In the genomic region with DNA sequence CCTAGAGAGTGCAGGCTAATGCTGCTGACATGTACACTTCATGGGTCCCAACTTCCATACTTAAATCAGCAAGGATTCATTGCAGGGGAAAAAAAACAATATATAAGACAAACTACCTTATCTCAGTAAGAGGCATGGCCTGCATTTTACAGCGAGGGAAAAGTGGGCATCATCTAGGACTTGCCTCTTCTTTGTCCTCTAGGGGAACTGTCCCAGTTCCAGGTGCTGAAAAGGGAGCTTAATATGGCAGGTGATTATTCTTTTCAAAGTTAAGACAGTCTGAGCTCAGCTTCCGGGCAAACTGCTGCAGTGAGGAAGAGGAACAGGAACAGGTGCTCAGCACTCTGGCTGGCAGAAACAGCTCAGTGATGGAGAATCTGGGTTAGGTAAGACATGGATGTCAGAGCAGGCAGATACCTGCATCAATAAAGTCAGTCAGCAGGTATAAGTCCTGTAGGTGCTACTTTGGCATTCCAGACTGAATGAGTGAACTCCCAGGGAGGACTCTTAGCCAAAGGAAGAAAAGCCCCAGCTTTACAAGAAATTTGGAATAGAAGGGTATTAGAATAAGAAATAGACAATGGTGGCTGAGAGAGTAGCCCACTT, we compare ENCODE assay signal across 17 cellular contexts.
DNase-seq lines count a peak whose midpoint lies in the region; ATAC-seq and TF ChIP-seq lines count a peak whose summit lies in the region.
"Had no signal": no experiment of that assay in that cellular context is flagged by ENCODE, and none has a peak within 500 bp of the region (broad histone marks: within the 10 kb centered on the region; RNA-seq: fewer than 3 reads in every experiment).

No MANE protein-coding gene starts in this region.

- H3K4me3 ChIP-seq in GM23338 (no peak overlapping the region), MM.1S (ENCODE audit: low read length) (no peak overlapping the region), liver (ENCODE audit: low read depth in 1 of 3, low read length in 3 of 3) (no peak overlapping the region), esophagus squamous epithelium (no peak overlapping the region)
- H3K4me3 ChIP-seq: dorsolateral prefrontal cortex, esophagus muscularis mucosa, PC-9 had no signal

- POLR2A ChIA-PET in activated CD8-positive, alpha-beta T cell treated with anti-CD3 and anti-CD28 coated beads, Interleukin-2, amount 10 ng/mL, durations not matched to agents 7 days and 5 days (lab: Charles Lee), result no interaction called here

- TF ChIP-seq RAD21 in liver (IDR thresholded peaks at IDR 0.05), result no peak

- H3K36me3 ChIP-seq in GM23338 (ENCODE audit: insufficient read depth), result no peaks in the 10 kb centered on the region
- no peaks in the 10 kb centered on the region for H3K36me3 ChIP-seq in MM.1S (replicated peaks; ENCODE audit: insufficient read depth, low read length)
- no peaks in the 10 kb centered on the region for H3K36me3 ChIP-seq in liver (ENCODE audit: control insufficient read depth in 4 of 4, insufficient read depth in 3 of 4, low read depth in 1 of 4, low read length in 3 of 4)
- no peaks in the 10 kb centered on the region for H3K36me3 ChIP-seq in esophagus squamous epithelium
- H3K36me3 ChIP-seq: esophagus muscularis mucosa had no signal

- no peaks in the 10 kb centered on the region for H3K27me3 ChIP-seq in GM23338 (ENCODE audit: insufficient read depth)
- no peaks in the 10 kb centered on the region for H3K27me3 ChIP-seq in MM.1S (replicated peaks; ENCODE audit: insufficient read depth, low read length)
- H3K27me3 ChIP-seq in liver (ENCODE audit: control insufficient read depth in 4 of 4, insufficient read depth in 4 of 4, low read length in 3 of 4), result no peaks in the 10 kb centered on the region
- no peaks in the 10 kb centered on the region for H3K27me3 ChIP-seq in esophagus squamous epithelium
- H3K27me3 ChIP-seq: dorsolateral prefrontal cortex, esophagus muscularis mucosa had no signal

- peaks cover 14% of the 10 kb centered on the region for H3K4me1 Mint-ChIP-seq in GM23338
- no peaks in the 10 kb centered on the region for H3K4me1 Mint-ChIP-seq in activated CD8-positive, alpha-beta T cell treated with anti-CD3 and anti-CD28 coated beads, Interleukin-2, amount 10 ng/mL, durations not matched to agents 7 days and 5 days (ENCODE audit: low read depth)
- H3K4me1 Mint-ChIP-seq: activated naive CD8-positive, alpha-beta T cell treated with anti-CD3 and anti-CD28 coated beads, Interleukin-2, amount 50 U/mL, for 24 hours; stimulated activated effector memory CD8-positive, alpha-beta T cell treated with anti-CD3 and anti-CD28 coated beads, Interleukin-12 subunit alpha, Interleukin-12 subunit beta, amount 100 ng/mL, for 72 hours had no signal

- H3K9ac ChIP-seq in MM.1S (ENCODE audit: low read length) (no peak overlapping the region), liver (ENCODE audit: low read depth in 1 of 2, low read length in 2 of 2) (no peak overlapping the region)

- H3K9me2 ChIP-seq in GM23338 (ENCODE audit: insufficient read depth) (0 out of 2 replicates have a peak, but pooled peaks cover 2% of the 10 kb centered on the region), MM.1S (replicated peaks; ENCODE audit: insufficient read depth, low read length) (no peaks in the 10 kb centered on the region)

- no peak overlapping the region for H3K27ac Mint-ChIP-seq in GM23338
- H3K27ac Mint-ChIP-seq in activated CD8-positive, alpha-beta T cell treated with anti-CD3 and anti-CD28 coated beads, Interleukin-2, amount 10 ng/mL, durations not matched to agents 7 days and 5 days, result no peak overlapping the region
- H3K27ac Mint-ChIP-seq: activated naive CD8-positive, alpha-beta T cell treated with anti-CD3 and anti-CD28 coated beads, Interleukin-2, amount 50 U/mL, for 24 hours; stimulated activated effector memory CD8-positive, alpha-beta T cell treated with anti-CD3 and anti-CD28 coated beads, Interleukin-12 subunit alpha, Interleukin-12 subunit beta, amount 100 ng/mL, for 72 hours had no signal

- intact Hi-C loops in esophagus squamous epithelium (cut with DNase I), result no loop called here

- peak; percentile 64 for ATAC-seq in GM23338
- no peak for ATAC-seq in activated CD8-positive, alpha-beta T cell treated with anti-CD3 and anti-CD28 coated beads, Interleukin-2, amount 10 ng/mL, durations not matched to agents 7 days and 5 days
- ATAC-seq: activated naive CD8-positive, alpha-beta T cell treated with anti-CD3 and anti-CD28 coated beads, Interleukin-2, amount 50 U/mL, for 24 hours; stimulated activated effector memory CD8-positive, alpha-beta T cell treated with anti-CD3 and anti-CD28 coated beads, Interleukin-12 subunit alpha, Interleukin-12 subunit beta, amount 100 ng/mL, for 72 hours had no signal

- WGBS in liver, result 39% methylated on average over 2 of the region's 2 CpGs
- 32 to 57% methylated on average over 2 of the region's 2 CpGs for WGBS in esophagus squamous epithelium, 2 donors

- H4K20me1 ChIP-seq in GM23338 (replicated peaks; ENCODE audit: insufficient read depth) (0 out of 2 replicates have a peak, but pooled peaks cover 2% of the 10 kb centered on the region), MM.1S (ENCODE audit: insufficient read depth, low read length) (no peaks in the 10 kb centered on the region)

- H3K9me3 ChIP-seq in MM.1S (replicated peaks; ENCODE audit: insufficient read depth, low read length) (no peaks in the 10 kb centered on the region), liver (ENCODE audit: control insufficient read depth in 4 of 4, low read length in 3 of 4) (no peaks in the 10 kb centered on the region), esophagus squamous epithelium (no peaks in the 10 kb centered on the region)
- H3K9me3 ChIP-seq: esophagus muscularis mucosa had no signal

- H3K36me3 Mint-ChIP-seq in GM23338 (ENCODE audit: low read depth), result no peaks in the 10 kb centered on the region
- H3K36me3 Mint-ChIP-seq in activated CD8-positive, alpha-beta T cell treated with anti-CD3 and anti-CD28 coated beads, Interleukin-2, amount 10 ng/mL, durations not matched to agents 7 days and 5 days (ENCODE audit: low read depth), result no peaks in the 10 kb centered on the region
- H3K36me3 Mint-ChIP-seq: stimulated activated effector memory CD8-positive, alpha-beta T cell treated with anti-CD3 and anti-CD28 coated beads, Interleukin-12 subunit alpha, Interleukin-12 subunit beta, amount 100 ng/mL, for 72 hours had no signal

- H3K79me2 ChIP-seq in GM23338 (replicated peaks; ENCODE audit: insufficient read depth) (peaks cover 9% of the 10 kb centered on the region; the same call in 1 of the 2 replicates), MM.1S (ENCODE audit: low read length) (no peaks in the 10 kb centered on the region)

- no peak overlapping the region for H3K4me3 Mint-ChIP-seq in GM23338
- no peak overlapping the region for H3K4me3 Mint-ChIP-seq in activated CD8-positive, alpha-beta T cell treated with anti-CD3 and anti-CD28 coated beads, Interleukin-2, amount 10 ng/mL, durations not matched to agents 7 days and 5 days
- H3K4me3 Mint-ChIP-seq: activated naive CD8-positive, alpha-beta T cell treated with anti-CD3 and anti-CD28 coated beads, Interleukin-2, amount 50 U/mL, for 24 hours; stimulated activated effector memory CD8-positive, alpha-beta T cell treated with anti-CD3 and anti-CD28 coated beads, Interleukin-12 subunit alpha, Interleukin-12 subunit beta, amount 100 ng/mL, for 72 hours had no signal

- DNase-seq in GM23338 (ENCODE audit: low spot score) (peak; percentile 71), MM.1S (peak; percentile 70), DMS 273 treated with DMSO at 0.1 percent for 48 hours (lab: John Stamatoyannopoulos, UW) (no peak), esophagus squamous epithelium (lab: John Stamatoyannopoulos, UW) (no peak)
- DNase-seq in activated CD8-positive, alpha-beta T cell treated with anti-CD3 and anti-CD28 coated beads, Interleukin-2, amount 10 ng/mL, durations not matched to agents 7 days and 5 days, result peak; percentile 24
- DNase-seq in stimulated activated CD4-positive, alpha-beta T cell treated with anti-CD3 and anti-CD28 coated beads, Interleukin-4, amount 100 ng/mL, for 24 hours, result no peak
- DNase-seq: activated CD8-positive, alpha-beta memory T cell treated with anti-CD3 and anti-CD28 coated beads for 24 hours; activated naive CD8-positive, alpha-beta T cell treated with anti-CD3 and anti-CD28 coated beads, Interleukin-2, amount 50 U/mL, for 24 hours; dorsolateral prefrontal cortex; islet precursor cell; MV-4-11; NCI-H2107; PC-9; stimulated activated CD4-positive, alpha-beta T cell treated with anti-CD3 and anti-CD28 coated beads, Interleukin-12 subunit alpha, Interleukin-12 subunit beta, amount 100 ng/mL, for 4 hours had no signal

- H3K27ac ChIP-seq in GM23338 (ENCODE audit: low read depth) (no peak overlapping the region), MM.1S (ENCODE audit: low read length) (no peak overlapping the region), liver (ENCODE audit: low read depth in 1 of 2, low read length in 2 of 2) (no peak overlapping the region), esophagus squamous epithelium (no peak overlapping the region)
- H3K27ac ChIP-seq: dorsolateral prefrontal cortex, esophagus muscularis mucosa, PC-9 had no signal

- H3K4me1 ChIP-seq in GM23338 (ENCODE audit: insufficient read depth) (no peaks in the 10 kb centered on the region), MM.1S (ENCODE audit: low read length) (peaks cover 16% of the 10 kb centered on the region), liver (ENCODE audit: control insufficient read depth in 4 of 4, insufficient read depth in 4 of 4, low read length in 3 of 4) (no peaks in the 10 kb centered on the region), esophagus squamous epithelium (no peaks in the 10 kb centered on the region)
- H3K4me1 ChIP-seq: esophagus muscularis mucosa had no signal

- TF ChIP-seq CTCF in GM23338 (conservative IDR thresholded peaks at IDR 0.05; ENCODE audit: low read depth in 2 of 2) (no peak), MM.1S (IDR thresholded peaks at IDR 0.05; ENCODE audit: low read length) (no peak), liver (IDR thresholded peaks at IDR 0.05; ENCODE audit: low read depth, low read length, missing input control) (no peak), esophagus squamous epithelium (IDR thresholded peaks at IDR 0.05) (no peak)

- H3K9me3 Mint-ChIP-seq in GM23338, result no peaks in the 10 kb centered on the region
- no peaks in the 10 kb centered on the region for H3K9me3 Mint-ChIP-seq in activated CD8-positive, alpha-beta T cell treated with anti-CD3 and anti-CD28 coated beads, Interleukin-2, amount 10 ng/mL, durations not matched to agents 7 days and 5 days (ENCODE audit: insufficient read depth)
- H3K9me3 Mint-ChIP-seq: activated naive CD8-positive, alpha-beta T cell treated with anti-CD3 and anti-CD28 coated beads, Interleukin-2, amount 50 U/mL, for 24 hours; stimulated activated effector memory CD8-positive, alpha-beta T cell treated with anti-CD3 and anti-CD28 coated beads, Interleukin-12 subunit alpha, Interleukin-12 subunit beta, amount 100 ng/mL, for 72 hours had no signal

- H3F3A ChIP-seq in GM23338 (replicated peaks; ENCODE audit: low read depth), result no peaks in the 10 kb centered on the region
- peaks cover 11% of the 10 kb centered on the region for H3F3A ChIP-seq in MM.1S (ENCODE audit: insufficient read depth, low read length)

- peaks cover 7% of the 10 kb centered on the region for H3K27me3 Mint-ChIP-seq in GM23338 (ENCODE audit: insufficient read depth, low read depth, poor library complexity)
- no peaks in the 10 kb centered on the region for H3K27me3 Mint-ChIP-seq in activated CD8-positive, alpha-beta T cell treated with anti-CD3 and anti-CD28 coated beads, Interleukin-2, amount 10 ng/mL, durations not matched to agents 7 days and 5 days (ENCODE audit: low read depth)

- TF ChIP-seq POLR2A in esophagus squamous epithelium (IDR thresholded peaks at IDR 0.05), result no peak

- CTCF ChIA-PET in activated CD8-positive, alpha-beta T cell treated with anti-CD3 and anti-CD28 coated beads, Interleukin-2, amount 10 ng/mL, durations not matched to agents 7 days and 5 days (lab: Charles Lee), result interaction anchor here (1.2 kb wide), 1 partner anchor 410 kb away, joined by 6 read pairs; no protein-coding TSS in a partner anchor

- no peak overlapping the region for H3K4me2 ChIP-seq in GM23338
- no peak overlapping the region for H3K4me2 ChIP-seq in MM.1S (ENCODE audit: low read depth, low read length)
- H3K4me2 ChIP-seq: PC-9 had no signal

- H2AFZ ChIP-seq in GM23338 (no peak overlapping the region), MM.1S (ENCODE audit: low read length) (no peak overlapping the region)
- H2AFZ ChIP-seq: PC-9 had no signal

Comparison
In these comparisons a context has a peak if more than half of its experiments do, and no peak if none do; other contexts are left out.
1. DNase-seq: peak in GM23338 (single experiment), MM.1S (single experiment) and activated CD8-positive, alpha-beta T cell treated with anti-CD3 and anti-CD28 coated beads, Interleukin-2, amount 10 ng/mL, durations not matched to agents 7 days and 5 days (single experiment); none in DMS 273 treated with DMSO at 0.1 percent for 48 hours (single experiment), esophagus squamous epithelium (single experiment) and stimulated activated CD4-positive, alpha-beta T cell treated with anti-CD3 and anti-CD28 coated beads, Interleukin-4, amount 100 ng/mL, for 24 hours (single experiment).